Comparison of ENCODE assay signal across 8 cellular contexts in genomic region chr6:124963416-124964083, GRCh38. TPM values are rescaled to one million over a fixed set of nuclear protein-coding genes. Genes with fewer than 3 reads are reported as not detected.
A peak's percentile ranks its signal among the peaks of the same experiment; 100 is the strongest.
DNase-seq lines count a peak whose midpoint lies in the region; ATAC-seq, FAIRE-seq and TF ChIP-seq lines count a peak whose summit lies in the region.

No MANE protein-coding gene starts in this region.

- FAIRE-seq in kidney (lab: Jason Lieb, UNC), result no peak

- TF ChIP-seq POLR2A in breast epithelium (IDR thresholded peaks at IDR 0.05), result no peak

- TF ChIP-seq CTCF in breast epithelium (IDR thresholded peaks at IDR 0.05), result no peak
- TF ChIP-seq CTCF in kidney (IDR thresholded peaks at IDR 0.05; ENCODE audit: borderline replicate concordance, extremely low read depth, insufficient read depth), result no peak

- H3K4me3 Mint-ChIP-seq in stimulated activated effector memory CD8-positive, alpha-beta T cell treated with anti-CD3 and anti-CD28 coated beads, Interleukin-12 subunit alpha, Interleukin-12 subunit beta, amount 100 ng/mL, for 72 hours, result peak overlapping the region; percentile 28

- H3K4me3 ChIP-seq in breast epithelium (peak overlapping the region; percentile 73 to 91 (median 81)), kidney (ENCODE audit: low read length in 2 of 2) (peak overlapping the region; percentile 52 to 62)

- peak overlapping the region; percentile 57 to 64 for H3K9ac ChIP-seq in kidney (ENCODE audit: low read length in 2 of 2)

- no peaks in the 10 kb centered on the region for H3K9me3 Mint-ChIP-seq in stimulated activated effector memory CD8-positive, alpha-beta T cell treated with anti-CD3 and anti-CD28 coated beads, Interleukin-12 subunit alpha, Interleukin-12 subunit beta, amount 100 ng/mL, for 72 hours

- no peaks in the 10 kb centered on the region for H3K4me1 ChIP-seq in breast epithelium
- peaks cover 0 to 4% of the 10 kb centered on the region in 2 donors for H3K4me1 ChIP-seq in kidney (ENCODE audit: control insufficient read depth in 1 of 2, insufficient read depth in 1 of 2, low read depth in 1 of 2, low read length in 2 of 2)

- H3K9me3 ChIP-seq in breast epithelium (no peaks in the 10 kb centered on the region), kidney (ENCODE audit: control insufficient read depth in 1 of 2, low read length in 2 of 2) (no peaks in the 10 kb centered on the region)

- H3K4me1 Mint-ChIP-seq in stimulated activated effector memory CD8-positive, alpha-beta T cell treated with anti-CD3 and anti-CD28 coated beads, Interleukin-12 subunit alpha, Interleukin-12 subunit beta, amount 100 ng/mL, for 72 hours, result peaks cover 6% of the 10 kb centered on the region

- DNase-seq in AG20443 (ENCODE audit: low spot score) (peak; percentile 26), HT1080 (ENCODE audit: low read depth) (peak; percentile 41), breast epithelium (ENCODE audit: low spot score in 2 of 2) (no peak), kidney (no peak), retina (no peak), amniotic stem cell (lab: John Stamatoyannopoulos, UW) (no peak), RPMI8226 (no peak)
- no peak for DNase-seq in stimulated activated effector memory CD8-positive, alpha-beta T cell treated with anti-CD3 and anti-CD28 coated beads, Interleukin-12 subunit alpha, Interleukin-12 subunit beta, amount 100 ng/mL, for 72 hours (ENCODE audit: low spot score in 2 of 2)

- H3K27me3 ChIP-seq in breast epithelium, result no peaks in the 10 kb centered on the region

- ATAC-seq in stimulated activated effector memory CD8-positive, alpha-beta T cell treated with anti-CD3 and anti-CD28 coated beads, Interleukin-12 subunit alpha, Interleukin-12 subunit beta, amount 100 ng/mL, for 72 hours, result no peak

- intact Hi-C loops in breast epithelium (cut with DNase I; ENCODE audit: low total_unique reads) (no loop called here), kidney (cut with DNase I) (no loop called here)

- H3K27ac ChIP-seq in breast epithelium (peak overlapping the region; percentile 96 to 98), kidney (ENCODE audit: low read depth in 2 of 2, low read length in 2 of 2) (peak overlapping the region; percentile 61 to 73)

- H3K36me3 ChIP-seq in breast epithelium (no peaks in the 10 kb centered on the region), kidney (ENCODE audit: control insufficient read depth in 1 of 2, insufficient read depth in 2 of 2, low read length in 2 of 2) (no peaks in the 10 kb centered on the region)

- H3K27ac Mint-ChIP-seq in stimulated activated effector memory CD8-positive, alpha-beta T cell treated with anti-CD3 and anti-CD28 coated beads, Interleukin-12 subunit alpha, Interleukin-12 subunit beta, amount 100 ng/mL, for 72 hours, result no peak overlapping the region

- no peaks in the 10 kb centered on the region for H3K36me3 Mint-ChIP-seq in stimulated activated effector memory CD8-positive, alpha-beta T cell treated with anti-CD3 and anti-CD28 coated beads, Interleukin-12 subunit alpha, Interleukin-12 subunit beta, amount 100 ng/mL, for 72 hours

RNA-seq across cellular contexts. Expression of gene RNF217, which starts 1.3 kb away (rescaled TPM):
- 9.6 and 13.9 TPM in 2 replicates for total RNA-seq in HT1080 (2014; rRNA removed; shearing (Covaris generic))
- 6.1 and 6.6 TPM in 2 replicates for polyA plus RNA-seq in HT1080 (2015; cell fraction: cytosol; rRNA removed)
- polyA plus RNA-seq in HT1080 (2015; cell fraction: nucleus; rRNA removed), result 20.3 and 28.5 TPM in 2 replicates
- total RNA-seq in breast epithelium, result 10 to 100 TPM; 40.1 to 43.3 (median 41.0) TPM
- total RNA-seq in kidney, result 18.7 TPM
- 3.1 TPM for polyA plus RNA-seq in kidney (ENCODE audit: insufficient read depth, low read depth, low replicate concordance)

Comparison
In these comparisons a context has a peak if more than half of its experiments do, and no peak if none do; other contexts are left out.
1. DNase-seq: peak in AG20443 (single experiment) and HT1080 (single experiment); none in breast epithelium (0 of 2), kidney (single experiment), stimulated activated effector memory CD8-positive, alpha-beta T cell treated with anti-CD3 and anti-CD28 coated beads, Interleukin-12 subunit alpha, Interleukin-12 subunit beta, amount 100 ng/mL, for 72 hours (0 of 2), retina (single experiment), amniotic stem cell (single experiment) and RPMI8226 (single experiment).